20 cellular contexts compared by ENCODE assay signal in the genomic region with DNA sequence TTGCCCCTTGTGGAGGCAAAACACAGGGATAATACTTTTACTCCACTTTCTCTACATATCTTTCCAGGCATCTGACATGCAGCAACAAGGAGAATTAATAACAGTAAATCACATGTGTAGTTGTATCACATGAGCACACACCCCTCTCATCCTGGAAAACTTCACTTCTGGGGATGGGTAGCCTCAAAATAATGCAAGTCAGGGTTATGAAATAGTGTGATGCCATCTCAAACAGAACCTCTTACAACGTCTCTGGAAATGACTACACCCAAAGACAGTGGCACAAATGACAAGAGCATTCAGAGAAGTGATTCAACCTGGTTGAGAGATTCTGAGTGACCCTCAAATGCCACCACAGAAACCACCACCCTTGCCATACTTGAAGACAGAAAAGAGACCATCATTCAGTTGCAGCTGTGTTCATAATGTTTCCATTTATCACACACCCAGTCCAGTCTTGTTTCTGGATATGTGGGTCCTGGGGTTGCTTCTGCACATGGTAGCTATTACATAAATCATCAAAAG. TPM values are rescaled to one million over a fixed set of nuclear protein-coding genes. Genes with fewer than 3 reads are reported as not detected.
"Had no signal": no experiment of that assay in that cellular context is flagged by ENCODE, and none has a peak within 500 bp of the region (broad histone marks: within the 10 kb centered on the region; RNA-seq: fewer than 3 reads in every experiment).

No MANE protein-coding gene starts in this region.

- H3K4me1 Mint-ChIP-seq: activated naive CD4-positive, alpha-beta T cell treated with anti-CD3 and anti-CD28 coated beads, Interleukin-2, amount 10 ng/mL, durations not matched to agents 7 days and 5 days; memory B cell had no signal

- H3K27me3 Mint-ChIP-seq: activated naive CD4-positive, alpha-beta T cell treated with anti-CD3 and anti-CD28 coated beads, Interleukin-2, amount 10 ng/mL, durations not matched to agents 7 days and 5 days; memory B cell; stimulated activated naive CD8-positive, alpha-beta T cell treated with anti-CD3 and anti-CD28 coated beads, Interleukin-15, Interleukin-2, amounts not matched to agents 100 ng/mL and 50 ng/mL, for 24 hours had no signal

- DNase-seq: activated CD4-positive, alpha-beta T cell treated with anti-CD3 and anti-CD28 coated beads, Interleukin-2, amount 50 U/mL, for 48 hours; activated naive CD4-positive, alpha-beta T cell treated with anti-CD3 and anti-CD28 coated beads, Interleukin-2, amount 10 ng/mL, durations not matched to agents 7 days and 5 days; dorsolateral prefrontal cortex; endodermal cell; erythroblast; hippocampal formation; left ventricle myocardium superior; nucleus accumbens; stimulated activated CD4-positive, alpha-beta T cell treated with anti-CD3 and anti-CD28 coated beads, Interleukin-4, amount 100 ng/mL, for 4 hours; stimulated activated CD8-positive, alpha-beta memory T cell treated with anti-CD3 and anti-CD28 coated beads, Interleukin-4, amount 100 ng/mL, for 48 hours; upper lobe of left lung had no signal

- H3K36me3 ChIP-seq: right atrium auricular region, upper lobe of left lung had no signal

- H3K4me2 ChIP-seq: smooth muscle cell had no signal

- H3K4me3 ChIP-seq: right atrium auricular region, smooth muscle cell, upper lobe of left lung had no signal

- ATAC-seq: activated CD4-positive, CD25-positive, alpha-beta regulatory T cell treated with anti-CD3 and anti-CD28 coated beads, Interleukin-2, amount 50 U/mL, for 24 hours; left ventricle myocardium superior had no signal

- H3K36me3 Mint-ChIP-seq: activated naive CD4-positive, alpha-beta T cell treated with anti-CD3 and anti-CD28 coated beads, Interleukin-2, amount 10 ng/mL, durations not matched to agents 7 days and 5 days; memory B cell had no signal

- H3K9me3 ChIP-seq: right atrium auricular region, upper lobe of left lung had no signal

- H3K27ac Mint-ChIP-seq: activated naive CD4-positive, alpha-beta T cell treated with anti-CD3 and anti-CD28 coated beads, Interleukin-2, amount 10 ng/mL, durations not matched to agents 7 days and 5 days; activated T-helper 2 cell treated with anti-CD3 and anti-CD28 coated beads, Interferon-gamma antibody, Interleukin-2, Interleukin-4, amounts not matched to agents 10 μg/mL and 5 μg/mL and 100 μg/mL, durations not matched to agents 14 hours and 24 hours and 36 hours; endodermal cell; memory B cell; nephron; stimulated activated naive CD8-positive, alpha-beta T cell treated with anti-CD3 and anti-CD28 coated beads, Interleukin-15, Interleukin-2, amounts not matched to agents 100 ng/mL and 50 ng/mL, for 24 hours; T-helper 2 cell treated with Interferon-gamma antibody and Interleukin-4, amounts not matched to agents 5 μg/mL and 100 μg/mL, for 36 hours had no signal

- H3K4me3 Mint-ChIP-seq: activated naive CD4-positive, alpha-beta T cell treated with anti-CD3 and anti-CD28 coated beads, Interleukin-2, amount 10 ng/mL, durations not matched to agents 7 days and 5 days; endodermal cell; memory B cell; nephron; stimulated activated naive CD8-positive, alpha-beta T cell treated with anti-CD3 and anti-CD28 coated beads, Interleukin-15, Interleukin-2, amounts not matched to agents 100 ng/mL and 50 ng/mL, for 24 hours; T-helper 2 cell treated with Interferon-gamma antibody and Interleukin-4, amounts not matched to agents 5 μg/mL and 100 μg/mL, for 36 hours had no signal

- H3K27ac ChIP-seq: right atrium auricular region, upper lobe of left lung had no signal

- H3K4me1 ChIP-seq: right atrium auricular region, upper lobe of left lung had no signal

- H3K27me3 ChIP-seq: right atrium auricular region, upper lobe of left lung had no signal

- H3K9me3 Mint-ChIP-seq: activated naive CD4-positive, alpha-beta T cell treated with anti-CD3 and anti-CD28 coated beads, Interleukin-2, amount 10 ng/mL, durations not matched to agents 7 days and 5 days; activated T-helper 2 cell treated with anti-CD3 and anti-CD28 coated beads, Interferon-gamma antibody, Interleukin-2, Interleukin-4, amounts not matched to agents 10 μg/mL and 5 μg/mL and 100 μg/mL, durations not matched to agents 14 hours and 24 hours and 36 hours; endodermal cell; nephron; stimulated activated naive CD8-positive, alpha-beta T cell treated with anti-CD3 and anti-CD28 coated beads, Interleukin-15, Interleukin-2, amounts not matched to agents 100 ng/mL and 50 ng/mL, for 24 hours; T-helper 2 cell treated with Interferon-gamma antibody and Interleukin-4, amounts not matched to agents 5 μg/mL and 100 μg/mL, for 36 hours had no signal

RNA-seq across cellular contexts. Expression of a gene that starts 2.8 kb away (rescaled TPM):
- total RNA-seq: activated T-helper 2 cell treated with anti-CD3 and anti-CD28 coated beads, Interferon-gamma antibody, Interleukin-2, Interleukin-4, amounts not matched to agents 10 μg/mL and 5 μg/mL and 100 μg/mL, durations not matched to agents 14 hours and 24 hours and 36 hours; kidney epithelial cell had no signal
